Comparison of ENCODE assay signal across 9 cellular contexts in the genomic region with DNA sequence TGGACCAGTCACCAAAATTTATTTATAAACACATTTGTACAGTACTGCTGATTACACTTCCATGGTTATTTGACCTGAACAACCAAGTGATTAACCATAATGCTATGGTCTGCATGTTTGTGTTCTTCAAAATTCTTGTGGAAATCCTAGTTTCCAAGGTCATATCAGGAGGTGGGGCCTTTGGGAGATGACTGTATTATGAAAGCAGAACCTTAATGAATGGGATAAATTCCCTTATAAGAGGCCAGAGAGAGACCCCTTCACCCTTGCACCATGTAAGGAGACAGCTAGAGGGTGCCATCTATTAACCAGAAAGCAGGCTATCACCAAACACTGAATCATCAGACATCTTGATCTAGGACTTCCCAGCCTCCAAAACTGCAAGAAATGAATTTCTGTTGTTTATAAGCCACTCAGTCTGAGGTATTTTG. TPM values are rescaled to one million over a fixed set of nuclear protein-coding genes. Genes with fewer than 3 reads are reported as not detected.
A peak's percentile ranks its signal among the peaks of the same experiment; 100 is the strongest.
DNase-seq lines count a peak whose midpoint lies in the region; ATAC-seq, FAIRE-seq and TF ChIP-seq lines count a peak whose summit lies in the region.
"Had no signal": no experiment of that assay in that cellular context is flagged by ENCODE, and none has a peak within 500 bp of the region (broad histone marks: within the 10 kb centered on the region; RNA-seq: fewer than 3 reads in every experiment).

No MANE protein-coding gene starts in this region.

- H2BK20ac ChIP-seq in H1 (ENCODE audit: low read length): no peak overlapping the region

- POLR2A ChIA-PET in H1 (lab: Charles Lee; ENCODE audit: partially characterized antibody): interaction anchor here (1.4 kb wide), 1 partner anchor 28 kb away, joined by 3 read pairs; a partner anchor contains a TSS

- peaks cover 3 to 11% of the 10 kb centered on the region in 2 experiments; a peak in 3 of 4 replicates for H3K9me3 ChIP-seq in H1 (ENCODE audit: insufficient read depth in 2 of 2, low read depth in 1 of 2, low read length in 1 of 2)
- peaks cover 3% of the 10 kb centered on the region for H3K9me3 ChIP-seq in psoas muscle

- no peak overlapping the region for H2AK5ac ChIP-seq in H1 (ENCODE audit: low read depth, low read length)

- H3K4me3 ChIP-seq in H1 (ENCODE audit: extremely low read depth in 1 of 4, insufficient read depth in 2 of 4, low read depth in 3 of 4, low read length in 4 of 4): no peak overlapping the region
- H3K4me3 ChIP-seq in psoas muscle: peak overlapping the region; percentile 80

- no peak overlapping the region for H2BK15ac ChIP-seq in H1 (ENCODE audit: low read length)

- intact Hi-C loops in psoas muscle (cut with DNase I): no loop called here
- intact Hi-C loops in left colon (cut with DNase I, micrococcal nuclease): no loop called here

- no peak overlapping the region for H4K5ac ChIP-seq in H1 (ENCODE audit: insufficient read length, low read depth, low read length)

- H2BK120ac ChIP-seq in H1 (replicated peaks; ENCODE audit: low read depth, low read length): no peak overlapping the region

- H3K18ac ChIP-seq in H1 (ENCODE audit: extremely low read depth, low read length): no peak overlapping the region

- no peak for FAIRE-seq in H1 (lab: Jason Lieb, UNC)
- FAIRE-seq: TTC549 had no signal

- no peak overlapping the region for H2AFZ ChIP-seq in H1 (ENCODE audit: low read length)

- TF ChIP-seq EP300 in H1 (IDR thresholded peaks at IDR 0.05; ENCODE audit: borderline replicate concordance in 1 of 2, low read depth in 2 of 2, low read length in 2 of 2): no peak

- no peak overlapping the region for H2BK12ac ChIP-seq in H1 (ENCODE audit: low read depth, low read length)

- H3K27ac ChIP-seq in H1 (ENCODE audit: low read depth, low read length): no peak overlapping the region
- H3K27ac ChIP-seq in psoas muscle: peak overlapping the region; percentile 86

- H3K4me1 ChIP-seq in H1 (replicated peaks in 1 of 4; ENCODE audit: control insufficient read depth in 3 of 4, insufficient read depth in 4 of 4, low read length in 3 of 4): peaks cover 1 to 7% (median 4%) of the 10 kb centered on the region in 4 experiments; a peak in 5 of 7 replicates
- peaks cover 24% of the 10 kb centered on the region for H3K4me1 ChIP-seq in psoas muscle

- H3K27me3 ChIP-seq in H1 (replicated peaks in 1 of 4; ENCODE audit: control insufficient read depth in 3 of 4, extremely low read depth in 1 of 4, insufficient read depth in 3 of 4, low read length in 3 of 4) (peaks cover 0 to 4% (median 0%) of the 10 kb centered on the region in 4 experiments; a peak in 2 of 7 replicates), psoas muscle (ENCODE audit: insufficient read depth in 3 of 3, low read length in 2 of 3) (no peaks in the 10 kb centered on the region)

- H4K91ac ChIP-seq in H1 (replicated peaks; ENCODE audit: insufficient read length, low read length): no peak overlapping the region

- CTCF ChIA-PET in H1 (lab: Charles Lee; ENCODE audit: partially characterized antibody): interaction anchor here (1.3 kb wide), 1 partner anchor 71 kb away, joined by 3 read pairs; no protein-coding TSS in a partner anchor

- no peaks in the 10 kb centered on the region for H3K79me2 ChIP-seq in H1 (ENCODE audit: control insufficient read depth in 1 of 2, insufficient read depth in 2 of 2, low read length in 2 of 2)

- peaks cover 7% of the 10 kb centered on the region for H3K23me2 ChIP-seq in H1 (ENCODE audit: low read depth, low read length)

- no peak for TF ChIP-seq POLR2A in H1 (IDR thresholded peaks at IDR 0.05; ENCODE audit: control extremely low read depth in 1 of 2, low read depth in 2 of 2, low read length in 2 of 2)

- TF ChIP-seq CTCF in GM12874 (IDR thresholded peaks at IDR 0.05; ENCODE audit: insufficient read depth, low read depth, low read length) (peak; percentile 29; the same call in 1 of the 2 replicates), H1 (IDR thresholded peaks at IDR 0.05; ENCODE audit: control extremely low read depth in 1 of 3, insufficient read depth in 1 of 3, low read depth in 1 of 3, low read length in 3 of 3) (peak in 2 of 3 experiments; percentile 32 to 44; a peak in 2 of 4 replicates), psoas muscle (IDR thresholded peaks at IDR 0.05) (peak; percentile 20)

- no peaks in the 10 kb centered on the region for H4K20me1 ChIP-seq in H1 (replicated peaks in 1 of 2; ENCODE audit: control insufficient read depth in 1 of 2, insufficient read depth in 2 of 2, low read length in 2 of 2)

- peak; percentile 19 for DNase-seq in CD1c-positive myeloid dendritic cell (ENCODE audit: extremely low spot score)
- peak; percentile 70 for DNase-seq in RKO (ENCODE audit: low spot score)
- no peak for DNase-seq in H1 (ENCODE audit: low read depth in 1 of 2, low spot score in 2 of 2)
- no peak for DNase-seq in psoas muscle
- no peak for DNase-seq in left colon
- DNase-seq in foreskin melanocyte: no peak

- no peak overlapping the region for H3K56ac ChIP-seq in H1 (replicated peaks; ENCODE audit: insufficient read length, low read depth, low read length)

- H3K9ac ChIP-seq in H1 (replicated peaks in 1 of 4; ENCODE audit: extremely low read depth in 1 of 4, low read depth in 3 of 4, low read length in 3 of 4): no peak overlapping the region

- ATAC-seq in psoas muscle (peak in 2 of 4 donors; percentile 29 to 31), left colon (no peak), GM18498 (IDR thresholded peaks at IDR 0.05; ENCODE audit: unreplicated experiment) (no peak)

- H3K36me3 ChIP-seq in H1 (ENCODE audit: control insufficient read depth in 2 of 4, insufficient read depth in 4 of 4, low read length in 3 of 4) (no peaks in the 10 kb centered on the region), psoas muscle (ENCODE audit: insufficient read depth in 1 of 2, low read depth in 1 of 2) (no peaks in the 10 kb centered on the region)

- H2BK5ac ChIP-seq in H1 (ENCODE audit: low read depth, low read length): no peak overlapping the region

- TF ChIP-seq RAD21 in H1 (IDR thresholded peaks at IDR 0.05 in 1 of 2, conservative IDR thresholded peaks at IDR 0.05 in 1 of 2; ENCODE audit: low read depth in 2 of 2, low read length in 2 of 2): peak; percentile 59 to 69

- no peaks in the 10 kb centered on the region for H3K79me1 ChIP-seq in H1 (ENCODE audit: low read depth, low read length)

- H3K4ac ChIP-seq in H1 (replicated peaks; ENCODE audit: insufficient read length, low read depth, low read length): no peak overlapping the region

- H3K14ac ChIP-seq in H1 (ENCODE audit: insufficient read length): no peak overlapping the region

- H3K23ac ChIP-seq in H1 (ENCODE audit: insufficient read length): no peak overlapping the region

- no peak overlapping the region for H3K4me2 ChIP-seq in H1 (ENCODE audit: insufficient read depth in 1 of 2, low read depth in 2 of 2, low read length in 2 of 2)

- no peak overlapping the region for H4K8ac ChIP-seq in H1 (ENCODE audit: extremely low read depth, insufficient read depth, low read length)

TF ChIP-seq in H1, 55 proteins besides CTCF, POLR2A, EP300 and RAD21 (continues in another document):
- TF ChIP-seq GTF2F1 (IDR thresholded peaks at IDR 0.05; ENCODE audit: borderline replicate concordance, low read depth, low read length): no peak
- TF ChIP-seq SRF (IDR thresholded peaks at IDR 0.05; ENCODE audit: low read depth, low read length): no peak
- no peak for TF ChIP-seq CREB1 (IDR thresholded peaks at IDR 0.05)
- TF ChIP-seq ASH2L (IDR thresholded peaks at IDR 0.05; ENCODE audit: low read length): no peak
- TF ChIP-seq CBX5 (IDR thresholded peaks at IDR 0.05; ENCODE audit: low read depth, low read length): no peak
- TF ChIP-seq, protein P1, sequence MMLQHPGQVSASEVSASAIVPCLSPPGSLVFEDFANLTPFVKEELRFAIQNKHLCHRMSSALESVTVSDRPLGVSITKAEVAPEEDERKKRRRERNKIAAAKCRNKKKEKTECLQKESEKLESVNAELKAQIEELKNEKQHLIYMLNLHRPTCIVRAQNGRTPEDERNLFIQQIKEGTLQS (IDR thresholded peaks at IDR 0.05; ENCODE audit: insufficient read depth, low read depth, low read length): no peak
- no peak for TF ChIP-seq GABPA (IDR thresholded peaks at IDR 0.05; ENCODE audit: borderline replicate concordance, insufficient read depth, low read length)
- TF ChIP-seq HDAC6 (IDR thresholded peaks at IDR 0.05; ENCODE audit: low read depth, low read length): no peak
- TF ChIP-seq SAP30 (IDR thresholded peaks at IDR 0.05; ENCODE audit: insufficient read depth, insufficient replicate concordance, low read length): no peak
- TF ChIP-seq, protein P2, sequence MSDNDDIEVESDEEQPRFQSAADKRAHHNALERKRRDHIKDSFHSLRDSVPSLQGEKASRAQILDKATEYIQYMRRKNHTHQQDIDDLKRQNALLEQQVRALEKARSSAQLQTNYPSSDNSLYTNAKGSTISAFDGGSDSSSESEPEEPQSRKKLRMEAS (IDR thresholded peaks at IDR 0.05): no peak
- TF ChIP-seq CTBP2 (IDR thresholded peaks at IDR 0.05; ENCODE audit: borderline replicate concordance, insufficient read depth, insufficient read length, low read length): no peak

RNA-seq across cellular contexts. Expression of a gene that starts 1.9 kb away (rescaled TPM):
- total RNA-seq in H1 (2021; fragmentation: NEBNext Ultra II Directional; extraction: Animal tissue kit (Norgen Biotek cat#: 25700)): 6.8 and 6.9 TPM in 2 replicates
- polyA plus RNA-seq in H1 (2011; rRNA removed) (1.4 and 1.6 TPM in 2 replicates), psoas muscle (10 to 100 TPM in 1 of 3 donors, 1 to 10 TPM in 2; 4.1 to 11.1 (median 9.4) TPM)
- polyA plus RNA-seq in H1 (2011; cell fraction: cytosol; rRNA removed): 1.9 TPM
- polyA plus RNA-seq in H1 (2011; cell fraction: nucleus; rRNA removed): 2.8 TPM
- polyA plus RNA-seq in H1 (2012, experiment 1 of 2): 2.9 to 3.5 TPM (median 3.4 TPM) in 4 replicates
- 0.29 TPM for polyA plus RNA-seq in H1 (2012, experiment 2 of 2)
- polyA plus RNA-seq in H1 (2013, experiment 1 of 2): 3.9 TPM
- 4.4 TPM for polyA plus RNA-seq in H1 (2013, experiment 2 of 2)
- 2.3 and 4.5 TPM in 2 replicates for polyA minus RNA-seq in H1 (2011; rRNA and poly(A)+ RNA removed)
- polyA minus RNA-seq in H1 (2011; cell fraction: cytosol; rRNA and poly(A)+ RNA removed): 3.1 TPM
- 18.2 TPM for polyA minus RNA-seq in H1 (2011; cell fraction: nucleus; rRNA and poly(A)+ RNA removed)
- total RNA-seq in psoas muscle (10 to 100 TPM; 20.0 to 28.7 (median 26.7) TPM), left colon (10 to 100 TPM; 16.6 to 27.9 TPM)

RNA-seq across cellular contexts. Expression of a gene that starts 28.3 kb away (rescaled TPM):
- 125 and 137 TPM in 2 replicates for total RNA-seq in H1 (2021; fragmentation: NEBNext Ultra II Directional; extraction: Animal tissue kit (Norgen Biotek cat#: 25700))
- 33.3 and 65.6 TPM in 2 replicates for polyA plus RNA-seq in H1 (2011; rRNA removed)
- 110 TPM for polyA plus RNA-seq in H1 (2011; cell fraction: cytosol; rRNA removed)
- 51.3 TPM for polyA plus RNA-seq in H1 (2011; cell fraction: nucleus; rRNA removed)
- 66.7 to 117 TPM (median 84.6 TPM) in 4 replicates for polyA plus RNA-seq in H1 (2012, experiment 1 of 2)
- polyA plus RNA-seq in H1 (2012, experiment 2 of 2): 38.3 TPM
- polyA plus RNA-seq in H1 (2013, experiment 1 of 2): 154 TPM
- polyA plus RNA-seq in H1 (2013, experiment 2 of 2): 174 TPM
- 19.2 and 31.9 TPM in 2 replicates for polyA minus RNA-seq in H1 (2011; rRNA and poly(A)+ RNA removed)
- 39.9 TPM for polyA minus RNA-seq in H1 (2011; cell fraction: cytosol; rRNA and poly(A)+ RNA removed)
- 29.9 TPM for polyA minus RNA-seq in H1 (2011; cell fraction: nucleus; rRNA and poly(A)+ RNA removed)
- 10 to 100 TPM; 16.6 to 28.8 (median 24.7) TPM for total RNA-seq in psoas muscle
- 10 to 100 TPM; 19.0 to 30.1 (median 22.2) TPM for polyA plus RNA-seq in psoas muscle
- 10 to 100 TPM; 28.8 to 30.0 TPM for total RNA-seq in left colon

Comparison
In these comparisons a context has a peak if more than half of its experiments do, and no peak if none do; other contexts are left out.
1. DNase-seq: peak in CD1c-positive myeloid dendritic cell (single experiment) and RKO (single experiment); none in H1 (0 of 2), psoas muscle (0 of 2), left colon (0 of 2) and foreskin melanocyte (single experiment).
2. Peak in every context shown above with its lines, with median percentiles within 50 percentile points of each other: CTCF ChIP-seq.